In the genomic region with DNA sequence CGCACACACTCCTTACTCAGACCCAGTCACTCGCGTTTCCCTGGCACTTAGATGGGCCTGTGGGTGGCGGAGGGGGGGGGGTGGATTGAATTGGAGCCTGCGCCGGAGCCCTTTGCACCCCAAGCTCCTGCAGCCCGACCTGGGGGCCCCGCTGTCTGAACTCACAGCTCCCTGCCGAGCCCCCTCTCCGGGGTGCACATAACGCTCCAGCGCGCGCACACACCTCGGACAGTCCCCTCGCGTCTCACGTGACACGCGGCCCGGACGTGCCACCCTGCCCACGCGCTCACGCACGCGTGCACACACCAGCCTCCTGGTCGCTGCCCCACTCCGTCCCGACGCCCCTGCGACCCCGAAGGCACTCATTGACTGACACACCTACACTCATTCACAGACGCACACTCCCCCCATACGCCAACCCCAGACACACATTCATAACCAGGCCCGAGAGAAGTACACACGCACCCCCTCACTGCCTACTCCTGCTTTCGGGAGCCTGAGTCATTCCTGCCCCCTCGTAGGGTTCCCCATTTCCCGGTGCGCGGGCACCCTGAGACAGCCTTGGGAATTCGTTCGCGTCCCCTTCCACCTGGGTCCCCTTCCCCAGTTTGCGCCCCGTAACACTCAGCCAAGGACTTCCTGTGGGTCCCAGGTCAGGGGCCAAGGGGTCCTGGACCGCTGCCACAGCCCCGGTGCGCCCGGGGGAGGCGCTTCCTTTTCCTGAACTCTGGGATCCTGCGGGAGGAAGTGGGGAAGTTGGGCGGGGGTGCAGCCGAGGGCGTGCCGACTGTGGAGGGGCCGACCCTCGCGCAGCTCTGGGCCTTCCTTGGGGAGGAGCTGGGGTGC, we compare ENCODE assay signal across 8 cellular contexts. TPM values are rescaled to one million over a fixed set of nuclear protein-coding genes. Genes with fewer than 3 reads are reported as not detected.
A peak's percentile ranks its signal among the peaks of the same experiment; 100 is the strongest.
DNase-seq lines count a peak whose midpoint lies in the region; ATAC-seq and TF ChIP-seq lines count a peak whose summit lies in the region.

No MANE protein-coding gene starts in this region.

- intact Hi-C loops in left ventricle myocardium inferior (cut with micrococcal nuclease) (no loop called here), posterior vena cava (cut with DNase I) (loop anchor here in 1 of 2 donors (5.0 kb wide), 1 partner anchor 117 kb away; no protein-coding TSS in a partner anchor)

- H3K36me3 ChIP-seq in adipocyte (ENCODE audit: control insufficient read depth, insufficient read depth, low read length, severe bottlenecking) (peaks cover 19% of the 10 kb centered on the region), left ventricle myocardium inferior (peaks cover 14% of the 10 kb centered on the region)

- H3K4me3 ChIP-seq in GM12864 (ENCODE audit: low read depth, low read length) (peak overlapping the region; percentile 26; the same call in 1 of the 2 replicates), adipocyte (ENCODE audit: low read length) (peak overlapping the region; percentile 77), left ventricle myocardium inferior (peak overlapping the region; percentile 99)

- ATAC-seq in HG03457 (IDR thresholded peaks at IDR 0.05; ENCODE audit: unreplicated experiment) (no peak), HG03439 (IDR thresholded peaks at IDR 0.05; ENCODE audit: unreplicated experiment) (no peak), GM19023 (IDR thresholded peaks at IDR 0.05; ENCODE audit: unreplicated experiment) (no peak)

- H3K27me3 ChIP-seq in adipocyte (replicated peaks; ENCODE audit: control insufficient read depth, insufficient read depth, low read length) = no peaks in the 10 kb centered on the region
- no peaks in the 10 kb centered on the region for H3K27me3 ChIP-seq in left ventricle myocardium inferior (ENCODE audit: low read depth)

- no peaks in the 10 kb centered on the region for H3K9me3 ChIP-seq in adipocyte (ENCODE audit: control insufficient read depth, low read length)
- no peaks in the 10 kb centered on the region for H3K9me3 ChIP-seq in left ventricle myocardium inferior (replicated peaks)

- peak overlapping the region; percentile 89 for H3K27ac ChIP-seq in left ventricle myocardium inferior (replicated peaks)

- no peak for TF ChIP-seq CTCF in GM12864 (IDR thresholded peaks at IDR 0.05; ENCODE audit: low read depth, low read length, missing control alignments)
- TF ChIP-seq CTCF in left ventricle myocardium inferior (IDR thresholded peaks at IDR 0.05; ENCODE audit: borderline replicate concordance) = no peak

- DNase-seq in GM12864 (ENCODE audit: low read depth) (no peak), RKO (ENCODE audit: low spot score) (peak; percentile 78), adipocyte (ENCODE audit: low read depth) (peak; percentile 70), left ventricle myocardium inferior (peak; percentile 75), posterior vena cava (ENCODE audit: low spot score) (peak; percentile 93)

- peaks cover 21% of the 10 kb centered on the region for H3K4me1 ChIP-seq in adipocyte (ENCODE audit: control insufficient read depth, insufficient read depth, low read length)
- peaks cover 43% of the 10 kb centered on the region for H3K4me1 ChIP-seq in left ventricle myocardium inferior

- peak overlapping the region; percentile 81 for H3K9ac ChIP-seq in adipocyte (ENCODE audit: low read length)

RNA-seq across cellular contexts. Expression of gene TBKBP1, which starts 1.1 kb away (rescaled TPM):
- 14.8 TPM for total RNA-seq in left ventricle myocardium inferior
- 10 to 100 TPM; 10.7 to 13.8 TPM for total RNA-seq in posterior vena cava

RNA-seq across cellular contexts. Expression of gene TBX21, which starts 38.0 kb away (rescaled TPM):
- total RNA-seq in left ventricle myocardium inferior (0.25 TPM), posterior vena cava (under 1 TPM; 0.48 to 0.65 TPM)

RNA-seq across cellular contexts. Expression of gene KPNB1, which starts 45.3 kb away (rescaled TPM):
- total RNA-seq in left ventricle myocardium inferior = 173 TPM
- total RNA-seq in posterior vena cava = 100 to 1,000 TPM; 193 to 198 TPM

Comparison
In these comparisons a context has a peak if more than half of its experiments do, and no peak if none do; other contexts are left out.
1. H3K4me3 ChIP-seq: peak in every context shown above with its lines; median percentile 99 in left ventricle myocardium inferior; 77 in adipocyte; 26 in GM12864.